ENCODE assay signal across 9 cellular contexts in genomic region chr1:248842781-248843331, GRCh38. TPM values are rescaled to one million over a fixed set of nuclear protein-coding genes. Genes with fewer than 3 reads are reported as not detected.
DNase-seq lines count a peak whose midpoint lies in the region; ATAC-seq and TF ChIP-seq lines count a peak whose summit lies in the region.
"Had no signal": no experiment of that assay in that cellular context is flagged by ENCODE, and none has a peak within 500 bp of the region (broad histone marks: within the 10 kb centered on the region; RNA-seq: fewer than 3 reads in every experiment).

No MANE protein-coding gene starts in this region.

- H3K27ac ChIP-seq in esophagus (ENCODE audit: low read depth in 2 of 2, low read length in 1 of 2) (peak overlapping the region; percentile 77 to 79), thoracic aorta (peak overlapping the region; percentile 33 to 79)

- H3K36me3 ChIP-seq in esophagus (ENCODE audit: control insufficient read depth in 2 of 2, insufficient read depth in 2 of 2, low read length in 1 of 2) (peaks cover 16 to 21% of the 10 kb centered on the region in 2 donors), thoracic aorta (peaks cover 26% of the 10 kb centered on the region)

- DNase-seq in activated T-cell treated with anti-CD3 and anti-CD28 coated beads, Interleukin-2, amount 50 U/mL, for 24 hours: no peak
- DNase-seq in activated T-cell treated with anti-CD3 and anti-CD28 coated beads for 4 hours: no peak
- no peak for DNase-seq in thoracic aorta (ENCODE audit: low spot score)
- DNase-seq in NCI-H1417 (lab: John Stamatoyannopoulos, UW): no peak
- DNase-seq in dedifferentiated amniotic fluid mesenchymal stem cell (ENCODE audit: extremely low spot score): no peak
- no peak for DNase-seq in DMS114 treated with DMSO at 0.1 percent for 48 hours (lab: John Stamatoyannopoulos, UW; ENCODE audit: unreplicated experiment)
- DNase-seq: NCI-H1092 treated with DMSO at 0.1 percent for 48 hours had no signal

- H3K27ac Mint-ChIP-seq in activated T-cell treated with anti-CD3 and anti-CD28 coated beads, Interleukin-2, amount 50 U/mL, for 24 hours: peak overlapping the region; percentile 29

- H3K36me3 Mint-ChIP-seq in activated T-cell treated with anti-CD3 and anti-CD28 coated beads, Interleukin-2, amount 50 U/mL, for 24 hours (ENCODE audit: low read depth): peaks cover 56% of the 10 kb centered on the region

- no peaks in the 10 kb centered on the region for H3K27me3 Mint-ChIP-seq in activated T-cell treated with anti-CD3 and anti-CD28 coated beads, Interleukin-2, amount 50 U/mL, for 24 hours

- H3K4me3 Mint-ChIP-seq in activated T-cell treated with anti-CD3 and anti-CD28 coated beads, Interleukin-2, amount 50 U/mL, for 24 hours: no peak overlapping the region

- H3K4me1 ChIP-seq in esophagus (ENCODE audit: control insufficient read depth in 2 of 2, insufficient read depth in 2 of 2, low read length in 1 of 2) (peaks cover 5 to 6% of the 10 kb centered on the region in 2 donors), thoracic aorta (ENCODE audit: control insufficient read depth in 1 of 2, low read depth in 2 of 2) (peaks cover 13 to 31% of the 10 kb centered on the region in 2 donors)

- H3K4me1 Mint-ChIP-seq in activated T-cell treated with anti-CD3 and anti-CD28 coated beads, Interleukin-2, amount 50 U/mL, for 24 hours (ENCODE audit: low read depth): peaks cover 34% of the 10 kb centered on the region

- WGBS in esophagus, 2 donors: 54 to 76% methylated on average over 8 of the region's 8 CpGs

- H3K4me3 ChIP-seq in esophagus (ENCODE audit: low read depth in 1 of 2, low read length in 2 of 2) (no peak overlapping the region), thoracic aorta (no peak overlapping the region)

- H3K9me3 Mint-ChIP-seq in activated T-cell treated with anti-CD3 and anti-CD28 coated beads, Interleukin-2, amount 50 U/mL, for 24 hours: no peaks in the 10 kb centered on the region

- no peaks in the 10 kb centered on the region for H3K9me3 ChIP-seq in esophagus (ENCODE audit: control insufficient read depth in 2 of 2, insufficient read depth in 1 of 2, low read depth in 1 of 2, low read length in 1 of 2)
- no peaks in the 10 kb centered on the region for H3K9me3 ChIP-seq in thoracic aorta

- H3K27me3 ChIP-seq in esophagus (ENCODE audit: control insufficient read depth in 1 of 2, insufficient read depth in 2 of 2, low read length in 2 of 2) (no peaks in the 10 kb centered on the region), thoracic aorta (replicated peaks; ENCODE audit: insufficient read depth) (no peaks in the 10 kb centered on the region)

- peak; percentile 39 for ATAC-seq in HG02870 (IDR thresholded peaks at IDR 0.05; ENCODE audit: unreplicated experiment)
- no peak for ATAC-seq in thoracic aorta (ENCODE audit: insufficient number of reproducible peaks, low FRiP score, low read depth)

- TF ChIP-seq CTCF in thoracic aorta (IDR thresholded peaks at IDR 0.05): no peak

RNA-seq across cellular contexts. Expression of gene ZNF672, which starts 4.8 kb away (rescaled TPM):
- polyA plus RNA-seq in esophagus: 10 to 100 TPM; 11.6 to 15.8 TPM
- total RNA-seq in thoracic aorta: 10 to 100 TPM; 33.8 to 34.2 TPM

RNA-seq across cellular contexts. Expression of gene ZNF692, which starts 16.0 kb away (rescaled TPM):
- 100 to 1,000 TPM in 1 of 2 donors, 10 to 100 TPM in 1; 36.3 to 120 TPM for polyA plus RNA-seq in esophagus
- total RNA-seq in thoracic aorta: 10 to 100 TPM; 21.1 to 35.3 TPM

RNA-seq across cellular contexts. Expression of gene SH3BP5L, which starts 17.1 kb away (rescaled TPM):
- polyA plus RNA-seq in esophagus: 10 to 100 TPM; 18.2 to 34.3 TPM
- 10 to 100 TPM; 22.6 to 27.4 TPM for total RNA-seq in thoracic aorta
